24 cellular contexts compared by ENCODE assay signal in the genomic region with DNA sequence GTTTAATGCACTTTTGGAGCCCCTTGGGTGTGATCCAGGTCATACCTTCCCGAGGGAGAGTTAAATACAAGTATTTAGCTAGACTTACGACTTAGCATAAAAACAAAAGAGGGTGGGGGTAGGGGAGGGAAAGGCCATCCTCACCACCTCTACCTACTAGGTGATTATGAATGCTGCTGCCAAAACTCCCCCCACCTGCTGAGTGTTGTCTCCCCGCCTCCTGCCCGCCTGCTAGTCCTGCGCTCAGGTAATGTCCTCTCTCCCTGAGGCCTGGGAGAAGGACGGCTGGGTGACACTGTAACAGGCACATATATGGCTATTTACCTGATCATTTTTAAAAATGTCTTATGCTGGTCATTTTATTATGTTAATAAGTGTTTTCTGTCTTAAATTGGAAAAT. TPM values are rescaled to one million over a fixed set of nuclear protein-coding genes. Genes with fewer than 3 reads are reported as not detected.
DNase-seq lines count a peak whose midpoint lies in the region; ATAC-seq, FAIRE-seq and TF ChIP-seq lines count a peak whose summit lies in the region.
"Had no signal": no experiment of that assay in that cellular context is flagged by ENCODE, and none has a peak within 500 bp of the region (broad histone marks: within the 10 kb centered on the region; RNA-seq: fewer than 3 reads in every experiment).

No MANE protein-coding gene starts in this region.

- H3K27me3 ChIP-seq in GM23338 (ENCODE audit: insufficient read depth) (no peaks in the 10 kb centered on the region), HUES64 (ENCODE audit: insufficient read depth, low read length) (no peaks in the 10 kb centered on the region), endodermal cell (ENCODE audit: control insufficient read depth, insufficient read depth, low read length, poor library complexity, severe bottlenecking) (peaks cover 69% of the 10 kb centered on the region)

- peaks cover 55% of the 10 kb centered on the region for H3K4me1 ChIP-seq in GM23338 (ENCODE audit: insufficient read depth)
- H3K4me1 ChIP-seq in HUES64 (ENCODE audit: insufficient read depth, low read length), result peaks cover 60% of the 10 kb centered on the region
- H3K4me1 ChIP-seq in endodermal cell (ENCODE audit: control insufficient read depth, insufficient read depth, low read length), result peaks cover 6% of the 10 kb centered on the region
- peaks cover 6 to 8% of the 10 kb centered on the region in 2 donors for H3K4me1 ChIP-seq in kidney (ENCODE audit: control insufficient read depth in 1 of 2, insufficient read depth in 1 of 2, low read depth in 1 of 2, low read length in 2 of 2)
- H3K4me1 ChIP-seq: SJCRH30 had no signal

- no peaks in the 10 kb centered on the region for H3F3A ChIP-seq in GM23338 (replicated peaks; ENCODE audit: low read depth)

- TF ChIP-seq CTCF in GM23338 (conservative IDR thresholded peaks at IDR 0.05; ENCODE audit: low read depth in 2 of 2) (no peak), endodermal cell (conservative IDR thresholded peaks at IDR 0.05) (no peak), kidney (IDR thresholded peaks at IDR 0.05; ENCODE audit: borderline replicate concordance, extremely low read depth, insufficient read depth) (no peak)

- peak overlapping the region; percentile 23 for H3K4me3 ChIP-seq in GM23338
- H3K4me3 ChIP-seq in HUES64 (ENCODE audit: low read length), result 0 out of 2 replicates have a peak overlapping the region, but pooled peaks have one; percentile 5
- H3K4me3 ChIP-seq in endodermal cell (ENCODE audit: low read length), result no peak overlapping the region
- no peak overlapping the region for H3K4me3 ChIP-seq in kidney (ENCODE audit: low read length in 2 of 2)
- H3K4me3 ChIP-seq: GM12878, PC-9, SJCRH30 had no signal

- no peaks in the 10 kb centered on the region for H3K79me2 ChIP-seq in GM23338 (replicated peaks; ENCODE audit: insufficient read depth)

- FAIRE-seq in kidney (lab: Jason Lieb, UNC), result no peak
- FAIRE-seq: GM12878, GM18507 had no signal

- H3K36me3 ChIP-seq in GM23338 (ENCODE audit: insufficient read depth), result no peaks in the 10 kb centered on the region
- H3K36me3 ChIP-seq in HUES64 (ENCODE audit: insufficient read depth, low read length), result no peaks in the 10 kb centered on the region
- H3K36me3 ChIP-seq in endodermal cell (ENCODE audit: control insufficient read depth, insufficient read depth, low read length), result no peaks in the 10 kb centered on the region
- H3K36me3 ChIP-seq in kidney (ENCODE audit: control insufficient read depth in 1 of 2, insufficient read depth in 2 of 2, low read length in 2 of 2), result no peaks in the 10 kb centered on the region
- H3K36me3 ChIP-seq: SJCRH30 had no signal

- H3K9me2 ChIP-seq in GM23338 (ENCODE audit: insufficient read depth), result peaks cover 13% of the 10 kb centered on the region

- H3K27ac ChIP-seq in GM23338 (ENCODE audit: low read depth) (0 out of 2 replicates have a peak overlapping the region, but pooled peaks have one; percentile 30), HUES64 (ENCODE audit: low read depth, low read length) (peak overlapping the region; percentile 51; the same call in 1 of the 2 replicates), endodermal cell (ENCODE audit: low read depth, low read length) (no peak overlapping the region), kidney (ENCODE audit: low read depth in 2 of 2, low read length in 2 of 2) (no peak overlapping the region)
- H3K27ac ChIP-seq: PC-9, SJCRH30 had no signal

- peaks cover 67% of the 10 kb centered on the region for H3K4me1 Mint-ChIP-seq in GM23338
- H3K4me1 Mint-ChIP-seq in endodermal cell, result peaks cover 45% of the 10 kb centered on the region
- H3K4me1 Mint-ChIP-seq: CD4-positive, CD25-positive, alpha-beta regulatory T cell; IgD-negative memory B cell had no signal

- no peak overlapping the region for H2AFZ ChIP-seq in GM23338
- H2AFZ ChIP-seq: PC-9 had no signal

- WGBS in HUES64, result 26% methylated on average over 4 of the region's 6 CpGs
- 48 to 100% methylated on average over 3 to 5 of the region's 6 CpGs for WGBS in endodermal cell (ENCODE audit: insufficient coverage in 1 of 2, insufficient read length in 1 of 2), 2 experiments

- H3K27ac Mint-ChIP-seq in GM23338 (peak overlapping the region; percentile 57), endodermal cell (no peak overlapping the region)
- H3K27ac Mint-ChIP-seq: CD4-positive, CD25-positive, alpha-beta regulatory T cell; IgD-negative memory B cell; T-helper 1 cell treated with Interleukin-12 subunit alpha and Interleukin-12 subunit beta and Interleukin-4 antibody, amounts not matched to agents 30 μg/mL and 1 μg/mL, for 36 hours had no signal

- intact Hi-C loops in kidney (cut with DNase I), result no loop called here

- H3K9ac ChIP-seq in HUES64 (ENCODE audit: low read depth, low read length) (no peak overlapping the region), endodermal cell (ENCODE audit: extremely low read depth, low read length, poor library complexity, severe bottlenecking) (no peak overlapping the region), kidney (ENCODE audit: low read length in 2 of 2) (no peak overlapping the region)

- H3K9me3 Mint-ChIP-seq in GM23338 (no peaks in the 10 kb centered on the region), endodermal cell (no peaks in the 10 kb centered on the region)
- H3K9me3 Mint-ChIP-seq: IgD-negative memory B cell; T-helper 1 cell treated with Interleukin-12 subunit alpha and Interleukin-12 subunit beta and Interleukin-4 antibody, amounts not matched to agents 30 μg/mL and 1 μg/mL, for 36 hours had no signal

- H3K4me3 Mint-ChIP-seq in GM23338 (peak overlapping the region; percentile 35), endodermal cell (no peak overlapping the region)
- H3K4me3 Mint-ChIP-seq: CD4-positive, CD25-positive, alpha-beta regulatory T cell; IgD-negative memory B cell; T-helper 1 cell treated with Interleukin-12 subunit alpha and Interleukin-12 subunit beta and Interleukin-4 antibody, amounts not matched to agents 30 μg/mL and 1 μg/mL, for 36 hours had no signal

- H3K27me3 Mint-ChIP-seq in GM23338 (ENCODE audit: insufficient read depth, low read depth, poor library complexity) (no peaks in the 10 kb centered on the region), endodermal cell (ENCODE audit: insufficient read depth) (peaks cover 53% of the 10 kb centered on the region)

- peak overlapping the region; percentile 34 for H3K4me2 ChIP-seq in GM23338
- H3K4me2 ChIP-seq: PC-9 had no signal

- H3K36me3 Mint-ChIP-seq in GM23338 (ENCODE audit: low read depth), result no peaks in the 10 kb centered on the region
- no peaks in the 10 kb centered on the region for H3K36me3 Mint-ChIP-seq in endodermal cell (ENCODE audit: low read depth)
- H3K36me3 Mint-ChIP-seq: CD4-positive, CD25-positive, alpha-beta regulatory T cell; IgD-negative memory B cell had no signal

- H4K20me1 ChIP-seq in GM23338 (replicated peaks; ENCODE audit: insufficient read depth), result no peaks in the 10 kb centered on the region

- H3K9me3 ChIP-seq in HUES64 (ENCODE audit: insufficient read depth, low read depth, low read length) (no peaks in the 10 kb centered on the region), endodermal cell (ENCODE audit: control insufficient read depth, low read length) (no peaks in the 10 kb centered on the region), kidney (ENCODE audit: control insufficient read depth in 1 of 2, low read length in 2 of 2) (no peaks in the 10 kb centered on the region)
- H3K9me3 ChIP-seq: SJCRH30 had no signal

- DNase-seq in GM23338 (ENCODE audit: low spot score) (peak; percentile 62), endodermal cell (peak; percentile 84), kidney (peak; percentile 49), RPMI8226 (no peak), HT-29 (ENCODE audit: low spot score) (no peak)
- DNase-seq in stimulated activated naive CD8-positive, alpha-beta T cell treated with anti-CD3 and anti-CD28 coated beads, Interleukin-15, Interleukin-2, amounts not matched to agents 100 U/mL and 50 U/mL, for 24 hours, result no peak
- DNase-seq: AML-193; CD4-positive, CD25-positive, alpha-beta regulatory T cell; COR-L47; DMS 273 treated with DMSO at 0.1 percent for 48 hours; GF-D8; GOT3; Karpas-422; NCI-H1436; NCI-H1930; NCI-H2171; PC-9; SJCRH30 had no signal

- peak; percentile 87 for ATAC-seq in GM23338
- ATAC-seq in stimulated activated naive CD8-positive, alpha-beta T cell treated with anti-CD3 and anti-CD28 coated beads, Interleukin-15, Interleukin-2, amounts not matched to agents 100 U/mL and 50 U/mL, for 24 hours, result no peak
- ATAC-seq: GM12878 had no signal

RNA-seq across cellular contexts. Expression of a gene that starts 3.0 kb away (rescaled TPM):
- 0.31 and 0.73 TPM in 2 replicates for total RNA-seq in GM23338 (2014; rRNA removed; shearing (Covaris generic))
- polyA plus RNA-seq in GM23338 (2016; fragmentation: Nextera tagmentation; extraction: Ambion mirVana), result 0.23 and 0.34 TPM in 2 replicates
- 1.8 TPM for polyA plus RNA-seq in HUES64 (2013, experiment 1 of 2)
- polyA plus RNA-seq in HUES64 (2013, experiment 2 of 2), result 4.4 TPM
- total RNA-seq in endodermal cell, result under 1 TPM; 0.58 to 0.92 TPM
- 10.9 TPM for polyA plus RNA-seq in endodermal cell (2013, experiment 1 of 2)
- 10.6 TPM for polyA plus RNA-seq in endodermal cell (2013, experiment 2 of 2)
- total RNA-seq in kidney, result 2.9 TPM
- polyA plus RNA-seq in kidney (ENCODE audit: insufficient read depth, low read depth, low replicate concordance), result 1.8 TPM
- total RNA-seq in HT-29 (2014; rRNA removed; shearing (Covaris generic)), result 0.03 TPM in 1 of 2 replicates, not detected in the other
- total RNA-seq: CD4-positive, CD25-positive, alpha-beta regulatory T cell; MCF 10A; PC-9; SJCRH30 had no signal
- polyA plus RNA-seq: CD4-positive, CD25-positive, alpha-beta regulatory T cell; IgD-negative memory B cell had no signal

Comparison
In these comparisons a context has a peak if more than half of its experiments do, and no peak if none do; other contexts are left out.
1. DNase-seq: peak in GM23338 (single experiment), endodermal cell (single experiment) and kidney (single experiment); none in RPMI8226 (single experiment), stimulated activated naive CD8-positive, alpha-beta T cell treated with anti-CD3 and anti-CD28 coated beads, Interleukin-15, Interleukin-2, amounts not matched to agents 100 U/mL and 50 U/mL, for 24 hours (single experiment) and HT-29 (single experiment).
2. H3K27ac ChIP-seq: peak in GM23338 (single experiment) and HUES64 (single experiment); none in endodermal cell (single experiment) and kidney (0 of 2).
3. H3K4me3 ChIP-seq: peak in GM23338 (single experiment) and HUES64 (single experiment); none in endodermal cell (single experiment) and kidney (0 of 2).